23 cellular contexts compared by ENCODE assay signal in genomic region chr18:7303751-7304370, GRCh38.
DNase-seq lines count a peak whose midpoint lies in the region; TF ChIP-seq lines count a peak whose summit lies in the region.
"Had no signal": no experiment of that assay in that cellular context is flagged by ENCODE, and none has a peak within 500 bp of the region (broad histone marks: within the 10 kb centered on the region; RNA-seq: fewer than 3 reads in every experiment).

No MANE protein-coding gene starts in this region.

- TF ChIP-seq CTCF in WERI-Rb-1 (IDR thresholded peaks at IDR 0.05; ENCODE audit: low read depth, low read length) (no peak), osteocyte (IDR thresholded peaks at IDR 0.05) (no peak)

- no peak overlapping the region for H3K27ac ChIP-seq in WERI-Rb-1
- H3K27ac ChIP-seq: HL-60 had no signal

- H3K27me3 Mint-ChIP-seq in osteocyte (ENCODE audit: unreplicated experiment), result peaks cover 9% of the 10 kb centered on the region

- H3K4me3 Mint-ChIP-seq in osteocyte (ENCODE audit: unreplicated experiment), result no peak overlapping the region
- H3K4me3 Mint-ChIP-seq: CD8-positive, alpha-beta T cell had no signal

- H3K36me3 Mint-ChIP-seq in osteocyte (ENCODE audit: unreplicated experiment), result no peaks in the 10 kb centered on the region
- H3K36me3 Mint-ChIP-seq: CD8-positive, alpha-beta T cell had no signal

- in situ Hi-C loops in G401 (cut with HindIII; ENCODE audit: low sequenced_read_pairs), result no loop called here

- H3K27ac Mint-ChIP-seq in osteocyte (ENCODE audit: unreplicated experiment), result no peak overlapping the region
- H3K27ac Mint-ChIP-seq: CD8-positive, alpha-beta T cell had no signal

- peaks cover 45% of the 10 kb centered on the region for H3K27me3 ChIP-seq in WERI-Rb-1 (ENCODE audit: insufficient read depth, low read depth, severe bottlenecking)

- no peak overlapping the region for H3K4me3 ChIP-seq in WERI-Rb-1 (ENCODE audit: low read depth, low read length)

- H3K9me3 Mint-ChIP-seq in osteocyte (ENCODE audit: unreplicated experiment), result peaks cover 16% of the 10 kb centered on the region

- H3K4me1 Mint-ChIP-seq in osteocyte (ENCODE audit: unreplicated experiment), result no peaks in the 10 kb centered on the region

- DNase-seq in WERI-Rb-1 (peak; percentile 52), iPS-NIHi7 (ENCODE audit: extremely low spot score) (peak; percentile 6), osteocyte (ENCODE audit: extremely low spot score, unreplicated experiment) (peak; percentile 42), medulla oblongata (ENCODE audit: extremely low spot score) (no peak), G401 (ENCODE audit: low spot score) (no peak), NCI-H1930 (lab: John Stamatoyannopoulos, UW) (no peak)
- no peak for DNase-seq in activated CD8-positive, alpha-beta memory T cell treated with anti-CD3 and anti-CD28 coated beads, Interleukin-2, amount 50 U/mL, for 4 hours
- DNase-seq: C1 segment of cervical spinal cord; Caco-2; CD8-positive, alpha-beta T cell; DMS 273 treated with DMSO at 0.1 percent for 48 hours; DMS79; EL; GF-D8; NCI-H1092; NCI-H1417 treated with DMSO at 0.1 percent for 48 hours; NCI-H1694 treated with DMSO at 0.1 percent for 48 hours; NCI-H2171 treated with DMSO at 0.1 percent for 48 hours; NCI-H345; NCI-H510A treated with DMSO at 0.1 percent for 48 hours; SIG-M5; SK-N-SH had no signal

- H3K9me3 ChIP-seq in WERI-Rb-1 (ENCODE audit: severe bottlenecking), result peaks cover 3% of the 10 kb centered on the region
- H3K9me3 ChIP-seq: SK-N-SH had no signal

- H3K36me3 ChIP-seq in WERI-Rb-1, result no peaks in the 10 kb centered on the region

Comparison
In these comparisons a context has a peak if more than half of its experiments do, and no peak if none do; other contexts are left out.
1. DNase-seq: peak in WERI-Rb-1 (single experiment), iPS-NIHi7 (single experiment) and osteocyte (single experiment); none in medulla oblongata (single experiment), activated CD8-positive, alpha-beta memory T cell treated with anti-CD3 and anti-CD28 coated beads, Interleukin-2, amount 50 U/mL, for 4 hours (single experiment), G401 (single experiment) and NCI-H1930 (0 of 2).